ENCODE assay signal across 2 cellular contexts in genomic region chr9:125745682-125746016, GRCh38.
TF ChIP-seq lines count a peak whose summit lies in the region.

No MANE protein-coding gene starts in this region.

TF ChIP-seq in SK-N-SH, 30 proteins besides CTCF, POLR2A, EP300 and RAD21:
- TF ChIP-seq RFX5 (IDR thresholded peaks at IDR 0.05; ENCODE audit: low read length) = no peak
- TF ChIP-seq SMC3 (IDR thresholded peaks at IDR 0.05; ENCODE audit: low read depth, low read length) = no peak
- no peak for TF ChIP-seq PBX3 (IDR thresholded peaks at IDR 0.05)
- no peak for TF ChIP-seq TEAD4 (IDR thresholded peaks at IDR 0.05; ENCODE audit: borderline replicate concordance, insufficient read depth)

TF ChIP-seq in SK-N-SH treated with all-trans-retinoic acid at 6 μM for 48 hours, 23 proteins besides CTCF, POLR2A, EP300 and RAD21:
- TF ChIP-seq CREB5 (CRISPR knock-in tag; IDR thresholded peaks at IDR 0.05; ENCODE audit: low read depth) (no peak), TCF4 (CRISPR knock-in tag; IDR thresholded peaks at IDR 0.05; ENCODE audit: borderline replicate concordance) (no peak), ZFP30 (CRISPR knock-in tag; IDR thresholded peaks at IDR 0.05) (no peak), BACH2 (CRISPR knock-in tag; IDR thresholded peaks at IDR 0.05; ENCODE audit: borderline replicate concordance) (no peak), ZNF8 (CRISPR knock-in tag; IDR thresholded peaks at IDR 0.05) (no peak), GLIS3 (CRISPR knock-in tag; IDR thresholded peaks at IDR 0.05) (no peak), CSRNP3 (CRISPR knock-in tag; IDR thresholded peaks at IDR 0.05) (no peak)
